ENCODE assay signal across 15 cellular contexts in genomic region chr3:75604286-75604934, GRCh38. TPM values are rescaled to one million over a fixed set of nuclear protein-coding genes. Genes with fewer than 3 reads are reported as not detected.
A peak's percentile ranks its signal among the peaks of the same experiment; 100 is the strongest.
DNase-seq lines count a peak whose midpoint lies in the region; TF ChIP-seq lines count a peak whose summit lies in the region.
"Not testable (repeated sequence)": the region's sequence is repeated elsewhere in the genome, so short reads cannot be mapped to it uniquely, and the experiment has no call there.
"Had no signal": no experiment of that assay in that cellular context is flagged by ENCODE, and none has a peak within 500 bp of the region (broad histone marks: within the 10 kb centered on the region; RNA-seq: fewer than 3 reads in every experiment).

No MANE protein-coding gene starts in this region.

- not testable (repeated sequence) for H3K27ac ChIP-seq in GM23248; MM.1S (ENCODE audit: low read length)

- H3K4me1 Mint-ChIP-seq in activated naive CD4-positive, alpha-beta T cell treated with anti-CD3 and anti-CD28 coated beads for 36 hours (ENCODE audit: low read depth): not testable (repeated sequence)

- not testable (repeated sequence) for H3K9ac ChIP-seq in GM23248; MM.1S (ENCODE audit: low read length)

- H3K4me2 ChIP-seq in GM23248 (ENCODE audit: unreplicated experiment); MM.1S (ENCODE audit: low read depth, low read length): not testable (repeated sequence)

- not testable (repeated sequence) for H3K9me2 ChIP-seq in GM23248 (ENCODE audit: insufficient read depth); MM.1S (replicated peaks; ENCODE audit: insufficient read depth, low read length)

- in situ Hi-C loops in GM23248 (cut with MboI): not testable (repeated sequence)

- H3F3A ChIP-seq in GM23248 (ENCODE audit: insufficient read depth); MM.1S (ENCODE audit: insufficient read depth, low read length): not testable (repeated sequence)

- not testable (repeated sequence) for H3K4me3 ChIP-seq in AG10803 (ENCODE audit: low read length); GM23248; MM.1S (ENCODE audit: low read length)

- CTCF ChIA-PET in activated naive CD4-positive, alpha-beta T cell treated with anti-CD3 and anti-CD28 coated beads for 36 hours (lab: Charles Lee): not testable (repeated sequence)

- H3K4me3 Mint-ChIP-seq in activated naive CD4-positive, alpha-beta T cell treated with anti-CD3 and anti-CD28 coated beads for 36 hours: not testable (repeated sequence)

- intact Hi-C loops in activated naive CD4-positive, alpha-beta T cell treated with anti-CD3 and anti-CD28 coated beads for 36 hours (cut with micrococcal nuclease): loop anchor here (1.0 to 2.0 kb wide), 2 partner anchors 39 to 504 kb away; no protein-coding TSS in a partner anchor

- not testable (repeated sequence) for H3K27me3 ChIP-seq in GM23248 (replicated peaks; ENCODE audit: insufficient read depth); MM.1S (replicated peaks; ENCODE audit: insufficient read depth, low read length)

- TF ChIP-seq POLR2A in erythroblast (IDR thresholded peaks at IDR 0.05; ENCODE audit: low read length): not testable (repeated sequence)

- H3K79me2 ChIP-seq in GM23248 (ENCODE audit: insufficient read depth); MM.1S (ENCODE audit: low read length): not testable (repeated sequence)

- H3K27ac Mint-ChIP-seq in activated naive CD4-positive, alpha-beta T cell treated with anti-CD3 and anti-CD28 coated beads for 36 hours: not testable (repeated sequence)

- 67 to 77% methylated on average over 14 of the region's 14 CpGs for WGBS in GM23248 (ENCODE audit: low coverage in 1 of 2, low lambda C conversion rate in 2 of 2, missing lambda C conversion rate in 2 of 2), 2 experiments

- not testable (repeated sequence) for H2AFZ ChIP-seq in GM23248; MM.1S (ENCODE audit: low read length)

- not testable (repeated sequence) for H3K36me3 ChIP-seq in GM23248 (ENCODE audit: low read depth); MM.1S (replicated peaks; ENCODE audit: insufficient read depth, low read length)

- not testable (repeated sequence) for H3K36me3 Mint-ChIP-seq in activated naive CD4-positive, alpha-beta T cell treated with anti-CD3 and anti-CD28 coated beads for 36 hours (ENCODE audit: low read depth)

- not testable (repeated sequence) for H3K9me3 Mint-ChIP-seq in activated naive CD4-positive, alpha-beta T cell treated with anti-CD3 and anti-CD28 coated beads for 36 hours

- not testable (repeated sequence) for H3K27me3 Mint-ChIP-seq in activated naive CD4-positive, alpha-beta T cell treated with anti-CD3 and anti-CD28 coated beads for 36 hours (ENCODE audit: low read depth)

- not testable (repeated sequence) for H3K4me1 ChIP-seq in GM23248 (ENCODE audit: insufficient read depth); MM.1S (ENCODE audit: low read length)

- not testable (repeated sequence) for H4K20me1 ChIP-seq in GM23248 (ENCODE audit: insufficient read depth); MM.1S (ENCODE audit: insufficient read depth, low read length)

- TF ChIP-seq CTCF in AG10803 (conservative IDR thresholded peaks at IDR 0.05; ENCODE audit: low read length) (peak; percentile 34), MM.1S (IDR thresholded peaks at IDR 0.05; ENCODE audit: low read length) (peak; percentile 49)

- DNase-seq in AG10803 (ENCODE audit: low read depth): peak; percentile 16
- peak; percentile 41 for DNase-seq in GM23248
- peak; percentile 84 for DNase-seq in MM.1S
- peak; percentile 71 for DNase-seq in RPMI8226
- DNase-seq in activated naive CD4-positive, alpha-beta T cell treated with anti-CD3 and anti-CD28 coated beads for 36 hours: peak; percentile 63
- DNase-seq in erythroblast (lab: John Stamatoyannopoulos, UW): peak; percentile 8 to 10
- DNase-seq in kidney tubule cell (ENCODE audit: low spot score): peak; percentile 72
- peak; percentile 47 for DNase-seq in stimulated activated CD4-positive, alpha-beta T cell treated with anti-CD3 and anti-CD28 coated beads, Interleukin-15, amount 100 ng/mL, for 24 hours

- H3K9me3 ChIP-seq in GM23248 (ENCODE audit: low read depth); MM.1S (replicated peaks; ENCODE audit: insufficient read depth, low read length): not testable (repeated sequence)

RNA-seq across cellular contexts. Expression of gene FRG2C, which starts 59.7 kb away (rescaled TPM):
- not detected in 2 replicates for total RNA-seq in GM23248 (2014; rRNA removed; shearing (Covaris generic))
- polyA plus RNA-seq in GM23248 (2016; fragmentation: Nextera tagmentation; extraction: Ambion mirVana): 0.11 TPM in 1 of 2 replicates, not detected in the other
- not detected for total RNA-seq in activated naive CD4-positive, alpha-beta T cell treated with anti-CD3 and anti-CD28 coated beads for 36 hours
- total RNA-seq: cerebellum, glomerular endothelial cell, mesenteric fat pad, right atrium auricular region had no signal
- polyA plus RNA-seq: BJ, keratinocyte, neural cell had no signal

Comparison
In these comparisons a context has a peak if more than half of its experiments do, and no peak if none do; other contexts are left out.
1. DNase-seq: peak in every context shown above with its lines; median percentile 84 in MM.1S; 72 in kidney tubule cell; 71 in RPMI8226; 63 in activated naive CD4-positive, alpha-beta T cell treated with anti-CD3 and anti-CD28 coated beads for 36 hours; 47 in stimulated activated CD4-positive, alpha-beta T cell treated with anti-CD3 and anti-CD28 coated beads, Interleukin-15, amount 100 ng/mL, for 24 hours; 41 in GM23248; 16 in AG10803; 9 in erythroblast.